20 cellular contexts compared by ENCODE assay signal in genomic region chrX:1153940-1154339, GRCh38. TPM values are rescaled to one million over a fixed set of nuclear protein-coding genes. Genes with fewer than 3 reads are reported as not detected.
"Had no signal": no experiment of that assay in that cellular context is flagged by ENCODE, and none has a peak within 500 bp of the region (broad histone marks: within the 10 kb centered on the region; RNA-seq: fewer than 3 reads in every experiment).

No MANE protein-coding gene starts in this region.

- DNase-seq: activated CD4-positive, alpha-beta T cell treated with anti-CD3 and anti-CD28 coated beads, Interleukin-2, amount 10 ng/mL, durations not matched to agents 7 days and 5 days; activated CD4-positive, CD25-positive, alpha-beta regulatory T cell; activated CD8-positive, alpha-beta memory T cell treated with anti-CD3 and anti-CD28 coated beads for 24 hours; activated naive CD4-positive, alpha-beta T cell; activated naive CD8-positive, alpha-beta T cell treated with anti-CD3 and anti-CD28 coated beads, Interleukin-2, amount 10 ng/mL, durations not matched to agents 7 days and 5 days; activated T-cell treated with anti-CD3 and anti-CD28 coated beads for 4 hours; anterior cingulate cortex; brain microvascular endothelial cell; effector CD8-positive, alpha-beta T cell; foreskin keratinocyte; glutamatergic neuron; kidney glomerular epithelial cell; left ventricle myocardium superior; nucleus accumbens; stimulated activated CD4-positive, alpha-beta T cell treated with anti-CD3 and anti-CD28 coated beads, Interleukin-2, amount 100 ng/mL, for 48 hours; thyroid gland had no signal

- H3K27ac ChIP-seq: brain microvascular endothelial cell, coronary artery, foreskin keratinocyte, thyroid gland had no signal

- H3K36me3 Mint-ChIP-seq: activated naive CD8-positive, alpha-beta T cell treated with anti-CD3 and anti-CD28 coated beads, Interleukin-2, amount 10 ng/mL, durations not matched to agents 7 days and 5 days; stimulated activated memory B cell treated with anti-CD40 and anti-IgM and Interleukin-4, amounts not matched to agents 10 μg/mL and 1 μg/mL and 100 μg/mL, for 72 hours had no signal

- H3K4me3 ChIP-seq: coronary artery, thyroid gland had no signal

- H3K4me1 ChIP-seq: foreskin keratinocyte, thyroid gland had no signal

- H3K27me3 Mint-ChIP-seq: activated CD4-positive, alpha-beta T cell treated with anti-CD3 and anti-CD28 coated beads, Interleukin-2, amount 10 ng/mL, durations not matched to agents 7 days and 5 days; activated naive CD8-positive, alpha-beta T cell treated with anti-CD3 and anti-CD28 coated beads, Interleukin-2, amount 10 ng/mL, durations not matched to agents 7 days and 5 days had no signal

- H3K36me3 ChIP-seq: brain microvascular endothelial cell, thyroid gland had no signal

- H3K9me3 ChIP-seq: thyroid gland had no signal

- ATAC-seq: foreskin keratinocyte, left ventricle myocardium superior had no signal

- H3K4me3 Mint-ChIP-seq: activated CD4-positive, alpha-beta T cell treated with anti-CD3 and anti-CD28 coated beads, Interleukin-2, amount 10 ng/mL, durations not matched to agents 7 days and 5 days; activated naive CD8-positive, alpha-beta T cell treated with anti-CD3 and anti-CD28 coated beads, Interleukin-2, amount 10 ng/mL, durations not matched to agents 7 days and 5 days; central memory CD8-positive, alpha-beta T cell; nephron; stimulated activated memory B cell treated with anti-CD40 and anti-IgM and Interleukin-4, amounts not matched to agents 10 μg/mL and 1 μg/mL and 100 μg/mL, for 72 hours had no signal

- H3K27me3 ChIP-seq: brain microvascular endothelial cell, foreskin keratinocyte, thyroid gland had no signal

- H3K9me3 Mint-ChIP-seq: activated CD4-positive, alpha-beta T cell treated with anti-CD3 and anti-CD28 coated beads, Interleukin-2, amount 10 ng/mL, durations not matched to agents 7 days and 5 days; activated naive CD8-positive, alpha-beta T cell treated with anti-CD3 and anti-CD28 coated beads, Interleukin-2, amount 10 ng/mL, durations not matched to agents 7 days and 5 days; nephron had no signal

- H3K27ac Mint-ChIP-seq: activated CD4-positive, alpha-beta T cell treated with anti-CD3 and anti-CD28 coated beads, Interleukin-2, amount 10 ng/mL, durations not matched to agents 7 days and 5 days; activated naive CD8-positive, alpha-beta T cell treated with anti-CD3 and anti-CD28 coated beads, Interleukin-2, amount 10 ng/mL, durations not matched to agents 7 days and 5 days; nephron; stimulated activated memory B cell treated with anti-CD40 and anti-IgM and Interleukin-4, amounts not matched to agents 10 μg/mL and 1 μg/mL and 100 μg/mL, for 72 hours had no signal

- H3K4me1 Mint-ChIP-seq: activated CD4-positive, alpha-beta T cell treated with anti-CD3 and anti-CD28 coated beads, Interleukin-2, amount 10 ng/mL, durations not matched to agents 7 days and 5 days; central memory CD8-positive, alpha-beta T cell; nephron; stimulated activated memory B cell treated with anti-CD40 and anti-IgM and Interleukin-4, amounts not matched to agents 10 μg/mL and 1 μg/mL and 100 μg/mL, for 72 hours had no signal

RNA-seq across cellular contexts. Expression of gene CRLF2, which starts 58.5 kb away (rescaled TPM):
- total RNA-seq: foreskin keratinocyte, left ventricle myocardium superior, thyroid gland had no signal
